ENCODE assay signal across 1 cellular context in genomic region chr16:27364493-27365141, GRCh38.
TF ChIP-seq lines count a peak whose summit lies in the region.

No MANE protein-coding gene starts in this region.

TF ChIP-seq in HepG2, 621 proteins besides CTCF, POLR2A, EP300 and RAD21 (continued from another document and continues in another):
- TF ChIP-seq ZBTB49 (CRISPR knock-in tag; IDR thresholded peaks at IDR 0.05; ENCODE audit: borderline replicate concordance) (no peak), MAFK (conservative IDR thresholded peaks at IDR 0.05 in 1 of 2, IDR thresholded peaks at IDR 0.05 in 1 of 2; ENCODE audit: low read length in 2 of 2) (no peak), YEATS2 (CRISPR knock-in tag; IDR thresholded peaks at IDR 0.05; ENCODE audit: borderline replicate concordance) (no peak), ZNF879 (CRISPR knock-in tag; IDR thresholded peaks at IDR 0.05) (no peak), ZNF101 (CRISPR knock-in tag; IDR thresholded peaks at IDR 0.05; ENCODE audit: borderline replicate concordance, low read depth) (no peak), MBNL3 (CRISPR knock-in tag; conservative IDR thresholded peaks at IDR 0.05) (no peak), ATAD3A (CRISPR knock-in tag; IDR thresholded peaks at IDR 0.05) (no peak), ZNF432 (CRISPR knock-in tag; IDR thresholded peaks at IDR 0.05; ENCODE audit: borderline replicate concordance) (no peak), HOXA5 (CRISPR knock-in tag; IDR thresholded peaks at IDR 0.05) (peak; percentile 58; the same call in 1 of the 2 replicates), ZBTB8A (CRISPR knock-in tag; IDR thresholded peaks at IDR 0.05; ENCODE audit: borderline replicate concordance, low read depth) (no peak), ZNF773 (CRISPR knock-in tag; IDR thresholded peaks at IDR 0.05; ENCODE audit: borderline replicate concordance) (no peak), RNF2 (conservative IDR thresholded peaks at IDR 0.05; ENCODE audit: low read depth) (no peak), MTA3 (CRISPR knock-in tag; IDR thresholded peaks at IDR 0.05) (no peak), POLR2AphosphoS2 (IDR thresholded peaks at IDR 0.05; ENCODE audit: low read depth, low read length) (no peak), ZNF792 (CRISPR knock-in tag; IDR thresholded peaks at IDR 0.05) (peak; percentile 38; the same call in 1 of the 2 replicates), RXRA (CRISPR knock-in tag; IDR thresholded peaks at IDR 0.05) (peak; percentile 76; the same call in 1 of the 2 replicates), ZNF768 (CRISPR knock-in tag; IDR thresholded peaks at IDR 0.05) (no peak), ZSCAN29 (CRISPR knock-in tag; conservative IDR thresholded peaks at IDR 0.05) (0 out of 2 replicates have a peak, but pooled peaks have one; percentile 26), IRX3 (CRISPR knock-in tag; IDR thresholded peaks at IDR 0.05; ENCODE audit: borderline replicate concordance, low read depth) (no peak), RBM22 (optimal IDR thresholded peaks at IDR 0.05; ENCODE audit: low read length) (no peak), THAP7 (CRISPR knock-in tag; IDR thresholded peaks at IDR 0.05) (no peak), ZNF33A (CRISPR knock-in tag; IDR thresholded peaks at IDR 0.05; ENCODE audit: borderline replicate concordance) (no peak), NFKBIZ (CRISPR knock-in tag; IDR thresholded peaks at IDR 0.05) (peak; percentile 82; the same call in 1 of the 2 replicates), CBX2 (IDR thresholded peaks at IDR 0.05; ENCODE audit: low read depth, low read length) (no peak), CBX2 (CRISPR knock-in tag; IDR thresholded peaks at IDR 0.05; ENCODE audit: low read depth) (no peak), CENPT (CRISPR knock-in tag; IDR thresholded peaks at IDR 0.05; ENCODE audit: low read depth) (no peak), ZC3H4 (CRISPR knock-in tag; IDR thresholded peaks at IDR 0.05; ENCODE audit: borderline replicate concordance) (no peak), MAFF (IDR thresholded peaks at IDR 0.05; ENCODE audit: low read depth, low read length) (no peak), ZNF468 (CRISPR knock-in tag; IDR thresholded peaks at IDR 0.05) (no peak), ZNF350 (CRISPR knock-in tag; IDR thresholded peaks at IDR 0.05; ENCODE audit: borderline replicate concordance, low read depth) (peak; percentile 46; the same call in 1 of the 2 replicates), TBX3 (IDR thresholded peaks at IDR 0.05; ENCODE audit: borderline replicate concordance) (peak; percentile 56; the same call in 1 of the 2 replicates), HMG20B (CRISPR knock-in tag; conservative IDR thresholded peaks at IDR 0.05) (peak; percentile 90), NFATC3 (CRISPR knock-in tag; IDR thresholded peaks at IDR 0.05) (no peak), ZBTB26 (CRISPR knock-in tag; IDR thresholded peaks at IDR 0.05; ENCODE audit: borderline replicate concordance) (peak; percentile 45; the same call in 1 of the 2 replicates), TEAD2 (CRISPR knock-in tag; IDR thresholded peaks at IDR 0.05) (no peak), ZNF619 (CRISPR knock-in tag; IDR thresholded peaks at IDR 0.05) (no peak), BCLAF1 (IDR thresholded peaks at IDR 0.05) (no peak), POGZ (CRISPR knock-in tag; IDR thresholded peaks at IDR 0.05) (no peak), JDP2 (CRISPR knock-in tag; IDR thresholded peaks at IDR 0.05; ENCODE audit: borderline replicate concordance) (peak; percentile 49; the same call in 1 of the 2 replicates), ZFP36 (IDR thresholded peaks at IDR 0.05; ENCODE audit: borderline replicate concordance, low read depth, low read length, partially characterized antibody) (no peak), ZNF687 (CRISPR knock-in tag; IDR thresholded peaks at IDR 0.05) (peak; percentile 29; the same call in 1 of the 2 replicates), RBM39 (IDR thresholded peaks at IDR 0.05; ENCODE audit: low read depth, low read length, poor library complexity, severe bottlenecking) (no peak), KDM5B (CRISPR knock-in tag; IDR thresholded peaks at IDR 0.05; ENCODE audit: borderline replicate concordance) (no peak), SSRP1 (CRISPR knock-in tag; IDR thresholded peaks at IDR 0.05) (no peak), STAG1 (CRISPR knock-in tag; IDR thresholded peaks at IDR 0.05) (peak; percentile 27; the same call in 1 of the 2 replicates), ATF7 (IDR thresholded peaks at IDR 0.05) (no peak), ATF7 (CRISPR knock-in tag; IDR thresholded peaks at IDR 0.05) (no peak; the same call in 1 of the 2 replicates), ZFP36L1 (CRISPR knock-in tag; IDR thresholded peaks at IDR 0.05) (0 out of 2 replicates have a peak, but pooled peaks have one; percentile 54), HNF4G (IDR thresholded peaks at IDR 0.05; ENCODE audit: borderline replicate concordance, low read depth, low read length) (peak; percentile 46; the same call in 1 of the 2 replicates), HNF4G (CRISPR knock-in tag; IDR thresholded peaks at IDR 0.05; ENCODE audit: borderline replicate concordance, low read depth) (no peak), JUND (CRISPR knock-in tag; IDR thresholded peaks at IDR 0.05) (no peak), ZNF12 (CRISPR knock-in tag; IDR thresholded peaks at IDR 0.05) (peak; percentile 60; the same call in 1 of the 2 replicates), SMARCC2 (IDR thresholded peaks at IDR 0.05) (no peak; the same call in 1 of the 2 replicates), ZNF124 (CRISPR knock-in tag; IDR thresholded peaks at IDR 0.05) (0 out of 2 replicates have a peak, but pooled peaks have one; percentile 68), ZNF883 (CRISPR knock-in tag; IDR thresholded peaks at IDR 0.05; ENCODE audit: not compliant biosample characterization) (no peak), ZKSCAN1 (IDR thresholded peaks at IDR 0.05; ENCODE audit: low read length) (0 out of 2 replicates have a peak, but pooled peaks have one; percentile 52), PHF21A (CRISPR knock-in tag; IDR thresholded peaks at IDR 0.05) (peak; percentile 50; the same call in 1 of the 2 replicates), GTF2F1 (IDR thresholded peaks at IDR 0.05; ENCODE audit: low read length) (no peak), TGIF2 (CRISPR knock-in tag; IDR thresholded peaks at IDR 0.05) (0 out of 2 replicates have a peak, but pooled peaks have one; percentile 63), ZNF253 (CRISPR knock-in tag; IDR thresholded peaks at IDR 0.05; ENCODE audit: borderline replicate concordance) (no peak), HOXA9 (CRISPR knock-in tag; IDR thresholded peaks at IDR 0.05; ENCODE audit: borderline replicate concordance) (0 out of 2 replicates have a peak, but pooled peaks have one; percentile 37)
- TF ChIP-seq, protein P1, sequence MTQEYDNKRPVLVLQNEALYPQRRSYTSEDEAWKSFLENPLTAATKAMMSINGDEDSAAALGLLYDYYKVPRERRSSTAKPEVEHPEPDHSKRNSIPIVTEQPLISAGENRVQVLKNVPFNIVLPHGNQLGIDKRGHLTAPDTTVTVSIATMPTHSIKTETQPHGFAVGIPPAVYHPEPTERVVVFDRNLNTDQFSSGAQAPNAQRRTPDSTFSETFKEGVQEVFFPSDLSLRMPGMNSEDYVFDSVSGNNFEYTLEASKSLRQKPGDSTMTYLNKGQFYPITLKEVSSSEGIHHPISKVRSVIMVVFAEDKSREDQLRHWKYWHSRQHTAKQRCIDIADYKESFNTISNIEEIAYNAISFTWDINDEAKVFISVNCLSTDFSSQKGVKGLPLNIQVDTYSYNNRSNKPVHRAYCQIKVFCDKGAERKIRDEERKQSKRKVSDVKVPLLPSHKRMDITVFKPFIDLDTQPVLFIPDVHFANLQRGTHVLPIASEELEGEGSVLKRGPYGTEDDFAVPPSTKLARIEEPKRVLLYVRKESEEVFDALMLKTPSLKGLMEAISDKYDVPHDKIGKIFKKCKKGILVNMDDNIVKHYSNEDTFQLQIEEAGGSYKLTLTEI (CRISPR knock-in tag; conservative IDR thresholded peaks at IDR 0.05), result no peak
- TF ChIP-seq, protein P2, sequence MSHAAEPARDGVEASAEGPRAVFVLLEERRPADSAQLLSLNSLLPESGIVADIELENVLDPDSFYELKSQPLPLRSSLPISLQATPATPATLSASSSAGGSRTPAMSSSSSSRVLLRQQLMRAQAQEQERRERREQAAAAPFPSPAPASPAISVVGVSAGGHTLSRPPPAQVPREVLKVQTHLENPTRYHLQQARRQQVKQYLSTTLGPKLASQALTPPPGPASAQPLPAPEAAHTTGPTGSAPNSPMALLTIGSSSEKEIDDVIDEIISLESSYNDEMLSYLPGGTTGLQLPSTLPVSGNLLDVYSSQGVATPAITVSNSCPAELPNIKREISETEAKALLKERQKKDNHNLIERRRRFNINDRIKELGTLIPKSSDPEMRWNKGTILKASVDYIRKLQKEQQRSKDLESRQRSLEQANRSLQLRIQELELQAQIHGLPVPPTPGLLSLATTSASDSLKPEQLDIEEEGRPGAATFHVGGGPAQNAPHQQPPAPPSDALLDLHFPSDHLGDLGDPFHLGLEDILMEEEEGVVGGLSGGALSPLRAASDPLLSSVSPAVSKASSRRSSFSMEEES (CRISPR knock-in tag; IDR thresholded peaks at IDR 0.05), result peak; percentile 71
